Comparison of ENCODE assay signal across 23 cellular contexts in genomic region chr2:152342259-152343046, GRCh38.
"Had no signal": no experiment of that assay in that cellular context is flagged by ENCODE, and none has a peak within 500 bp of the region (broad histone marks: within the 10 kb centered on the region; RNA-seq: fewer than 3 reads in every experiment).

No MANE protein-coding gene starts in this region.

- H3K9me3 ChIP-seq: left ventricle myocardium inferior, pancreas, prostate gland, sigmoid colon, spleen, suprapubic skin, thoracic aorta, tibial artery, uterus had no signal

- H3K4me3 ChIP-seq: hepatocyte, left ventricle myocardium inferior, lung, pancreas, prostate gland, sigmoid colon, spleen, suprapubic skin, thoracic aorta, tibial artery, uterus had no signal

- ATAC-seq: naive thymus-derived CD8-positive, alpha-beta T cell; pancreas; right cardiac atrium; stimulated activated effector memory CD8-positive, alpha-beta T cell treated with anti-CD3 and anti-CD28 coated beads, Interleukin-12 subunit alpha, Interleukin-12 subunit beta, amount 100 ng/mL, for 72 hours had no signal

- H3K36me3 ChIP-seq: pancreas, prostate gland, spleen, thoracic aorta, uterus had no signal

- DNase-seq: islet precursor cell; left ventricle myocardium inferior; mesendoderm; midbrain; naive thymus-derived CD8-positive, alpha-beta T cell; nucleus accumbens; pancreas; posterior cingulate gyrus; retina; right cardiac atrium; sigmoid colon; small intestine; spleen; stimulated activated CD4-positive, alpha-beta T cell treated with anti-CD3 and anti-CD28 coated beads, Interleukin-4, amount 100 ng/mL, for 24 hours; stimulated activated naive CD4-positive, alpha-beta T cell; tibial artery; uterus had no signal

- H3K4me1 ChIP-seq: prostate gland, uterus had no signal
